10 cellular contexts compared by ENCODE assay signal in genomic region chr1:163412216-163412615, GRCh38.
"Had no signal": no experiment of that assay in that cellular context is flagged by ENCODE, and none has a peak within 500 bp of the region (broad histone marks: within the 10 kb centered on the region; RNA-seq: fewer than 3 reads in every experiment).

No MANE protein-coding gene starts in this region.

- H2AFZ ChIP-seq: parathyroid adenoma had no signal

- H3K4me1 ChIP-seq: breast epithelium, parathyroid adenoma had no signal

- H3K27me3 ChIP-seq: breast epithelium had no signal

- H3K79me2 ChIP-seq: parathyroid adenoma had no signal

- H3K9ac ChIP-seq: parathyroid adenoma had no signal

- H3K9me3 ChIP-seq: breast epithelium, lower lobe of right lung had no signal

- H3K27ac ChIP-seq: breast epithelium, lower lobe of right lung, parathyroid adenoma, skin epidermis had no signal

- H3K36me3 ChIP-seq: breast epithelium, lower lobe of right lung had no signal

- ATAC-seq: activated CD4-positive, alpha-beta T cell treated with anti-CD3 and anti-CD28 coated beads for 36 hours; esophagus mucosa; lower lobe of right lung had no signal

- DNase-seq: activated CD4-positive, alpha-beta memory T cell treated with anti-CD3 and anti-CD28 coated beads, Interleukin-2, amount 10 ng/mL, durations not matched to agents 7 days and 5 days; activated CD4-positive, alpha-beta T cell treated with anti-CD3 and anti-CD28 coated beads for 36 hours; activated naive CD8-positive, alpha-beta T cell treated with anti-CD3 and anti-CD28 coated beads, Interleukin-2, amount 10 ng/mL, durations not matched to agents 7 days and 5 days; anterior cingulate cortex; hypothalamus; lower lobe of right lung had no signal

- H3K4me3 ChIP-seq: breast epithelium, lower lobe of right lung, skin epidermis had no signal
